9 cellular contexts compared by ENCODE assay signal in genomic region chr13:30618938-30619289, GRCh38. TPM values are rescaled to one million over a fixed set of nuclear protein-coding genes. Genes with fewer than 3 reads are reported as not detected.
DNase-seq lines count a peak whose midpoint lies in the region; ATAC-seq and TF ChIP-seq lines count a peak whose summit lies in the region.
"Had no signal": no experiment of that assay in that cellular context is flagged by ENCODE, and none has a peak within 500 bp of the region (broad histone marks: within the 10 kb centered on the region; RNA-seq: fewer than 3 reads in every experiment).

No MANE protein-coding gene starts in this region.

- no peaks in the 10 kb centered on the region for H3K9me3 ChIP-seq in DOHH2 (ENCODE audit: control insufficient read depth, insufficient read depth, low read length)
- no peaks in the 10 kb centered on the region for H3K9me3 ChIP-seq in PC-3 (ENCODE audit: low read length)
- H3K9me3 ChIP-seq in gastrocnemius medialis = no peaks in the 10 kb centered on the region

- H3K9me2 ChIP-seq in DOHH2 (replicated peaks; ENCODE audit: control insufficient read depth, low read length) = no peaks in the 10 kb centered on the region
- no peaks in the 10 kb centered on the region for H3K9me2 ChIP-seq in PC-3 (replicated peaks; ENCODE audit: low read length)

- no peak for TF ChIP-seq POLR2A in gastrocnemius medialis (IDR thresholded peaks at IDR 0.05)

- H3K79me2 ChIP-seq in DOHH2 (ENCODE audit: control insufficient read depth, low read length) (peaks cover 95% of the 10 kb centered on the region), PC-3 (ENCODE audit: low read length) (peaks cover 91% of the 10 kb centered on the region)

- in situ Hi-C loops in gastrocnemius medialis (cut with MboI; ENCODE audit: low sequenced_read_pairs in 4 of 4) = loop anchor here (10.0 to 25.0 kb wide), 4 partner anchors 154 to 774 kb away; partner anchors contain the start of genes HMGB1 (in 4 of the 4) and HSPH1 (in 1 of the 4)

- no peak for TF ChIP-seq CTCF in DOHH2 (IDR thresholded peaks at IDR 0.05; ENCODE audit: low read depth, low read length, poor library complexity, severe bottlenecking)
- no peak for TF ChIP-seq CTCF in PC-3 (conservative IDR thresholded peaks at IDR 0.05; ENCODE audit: low read depth, low read length)
- TF ChIP-seq CTCF in fibroblast of mammary gland (conservative IDR thresholded peaks at IDR 0.05; ENCODE audit: control insufficient read depth, insufficient read depth, low read depth, low read length) = no peak
- no peak for TF ChIP-seq CTCF in gastrocnemius medialis (IDR thresholded peaks at IDR 0.05 in 4 of 5, conservative IDR thresholded peaks at IDR 0.05 in 1 of 5)

- H3K4me1 ChIP-seq in DOHH2 (ENCODE audit: control insufficient read depth, low read length) (peaks cover 40% of the 10 kb centered on the region), PC-3 (ENCODE audit: insufficient read depth, low read length) (peaks cover 24% of the 10 kb centered on the region), gastrocnemius medialis (peaks cover 33 to 40% of the 10 kb centered on the region in 2 donors)

- CTCF ChIA-PET in PC-3 (lab: Charles Lee) = interaction anchor here (0.6 kb wide), 1 partner anchor 33 kb away, joined by 7 read pairs; no protein-coding TSS in a partner anchor

- peaks cover 16% of the 10 kb centered on the region for H3F3A ChIP-seq in DOHH2 (ENCODE audit: control insufficient read depth, insufficient read depth)
- H3F3A ChIP-seq in PC-3 (ENCODE audit: low read length, unreplicated experiment) = no peaks in the 10 kb centered on the region

- ATAC-seq in PC-3 (no peak), gastrocnemius medialis (no peak)

- H3K4me3 ChIP-seq in DOHH2 (ENCODE audit: low read length) (peak overlapping the region; percentile 94), PC-3 (ENCODE audit: low read length) (peak overlapping the region; percentile 87), fibroblast of mammary gland (ENCODE audit: control insufficient read depth, low read depth, low read length) (peak overlapping the region; percentile 98), gastrocnemius medialis (peak overlapping the region; percentile 81 to 90 (median 86))

- H3K36me3 ChIP-seq in DOHH2 (ENCODE audit: control insufficient read depth, low read length) (peaks cover 53% of the 10 kb centered on the region), PC-3 (ENCODE audit: low read depth, low read length) (peaks cover 14% of the 10 kb centered on the region), gastrocnemius medialis (peaks cover 0 to 9% of the 10 kb centered on the region in 2 donors)

- H3K4me2 ChIP-seq in DOHH2 (ENCODE audit: low read length) (peak overlapping the region; percentile 93), PC-3 (ENCODE audit: low read length) (peak overlapping the region; percentile 84)

- H4K20me1 ChIP-seq in DOHH2 (ENCODE audit: control insufficient read depth, insufficient read depth, low read depth, low read length) (peaks cover 22% of the 10 kb centered on the region), PC-3 (ENCODE audit: low read length) (peaks cover 12% of the 10 kb centered on the region; the same call in 1 of the 2 replicates)

- H2AFZ ChIP-seq in PC-3 (ENCODE audit: low read length) = no peak overlapping the region

- intact Hi-C loops in PC-3 (cut with micrococcal nuclease) = loop anchor here (5.0 kb wide), 1 partner anchor 47 kb away; no protein-coding TSS in a partner anchor
- intact Hi-C loops in gastrocnemius medialis (cut with DNase I; ENCODE audit: low total_unique reads) = loop anchor here (5.0 kb wide), 2 partner anchors 197 to 543 kb away; partner anchors contain the start of genes HSPH1 and UBE2L5
- intact Hi-C loops in head of caudate nucleus (cut with DNase I) = loop anchor here (5.0 kb wide), 1 partner anchor 212 kb away; no protein-coding TSS in a partner anchor

- H3K27me3 ChIP-seq in DOHH2 (ENCODE audit: control insufficient read depth, low read length) = no peaks in the 10 kb centered on the region
- H3K27me3 ChIP-seq in PC-3 (ENCODE audit: low read length) = no peaks in the 10 kb centered on the region
- H3K27me3 ChIP-seq in gastrocnemius medialis = no peaks in the 10 kb centered on the region

- BruUV-seq in PC-3 (replicated peaks; lab: Mats Ljungman, UMichigan) = no TSS peak

- peak overlapping the region; percentile 90 for H3K9ac ChIP-seq in PC-3 (ENCODE audit: low read length)

- H3K27ac ChIP-seq in DOHH2 (ENCODE audit: low read depth, low read length) = peak overlapping the region; percentile 71
- no peak overlapping the region for H3K27ac ChIP-seq in PC-3 (ENCODE audit: low read length)
- H3K27ac ChIP-seq in gastrocnemius medialis = peak overlapping the region; percentile 91 to 100 (median 98)

- DNase-seq in PC-3 = no peak
- DNase-seq in fibroblast of mammary gland (ENCODE audit: low read depth) = no peak
- DNase-seq in gastrocnemius medialis = no peak
- no peak for DNase-seq in NCI-H1417 treated with DMSO at 0.1 percent for 48 hours (lab: John Stamatoyannopoulos, UW)
- no peak for DNase-seq in activated effector memory CD4-positive, alpha-beta T cell treated with Interleukin-2 at 50 U/mL for 16 hours
- no peak for DNase-seq in head of caudate nucleus
- no peak for DNase-seq in activated CD4-positive, alpha-beta T cell treated with anti-CD3 and anti-CD28 coated beads for 48 hours
- DNase-seq: activated gamma-delta T cell had no signal

- POLR2A ChIA-PET in PC-3 (lab: Charles Lee; ENCODE audit: unreplicated experiment) = no interaction called here

RNA-seq across cellular contexts. Expression of gene USPL1, which starts 1.2 kb away (rescaled TPM):
- 6.0 and 9.0 TPM in 2 replicates for total RNA-seq in PC-3 (2014; rRNA removed)
- total RNA-seq in gastrocnemius medialis = 10 to 100 TPM; 14.2 to 18.4 (median 15.6) TPM
